8 cellular contexts compared by ENCODE assay signal in genomic region chr1:43368646-43369020, GRCh38. TPM values are rescaled to one million over a fixed set of nuclear protein-coding genes. Genes with fewer than 3 reads are reported as not detected.
A peak's percentile ranks its signal among the peaks of the same experiment; 100 is the strongest.
DNase-seq lines count a peak whose midpoint lies in the region; ATAC-seq and TF ChIP-seq lines count a peak whose summit lies in the region.

No MANE protein-coding gene starts in this region.

- H2AFZ ChIP-seq in DND-41 (ENCODE audit: low read depth, low read length), result peak overlapping the region; percentile 85

- H3K79me2 ChIP-seq in DND-41 (ENCODE audit: insufficient read depth, low read length), result peaks cover 37% of the 10 kb centered on the region

- H3K36me3 Mint-ChIP-seq in endothelial cell (ENCODE audit: low read depth, unreplicated experiment), result peaks cover 20% of the 10 kb centered on the region
- peaks cover 12% of the 10 kb centered on the region for H3K36me3 Mint-ChIP-seq in osteocyte (ENCODE audit: unreplicated experiment)

- H3K27me3 ChIP-seq in DND-41 (ENCODE audit: insufficient read depth, low read length, poor library complexity) (no peaks in the 10 kb centered on the region), NT2/D1 (ENCODE audit: insufficient read depth, insufficient read length) (no peaks in the 10 kb centered on the region)

- H3K4me1 Mint-ChIP-seq in endothelial cell (ENCODE audit: unreplicated experiment), result peaks cover 34% of the 10 kb centered on the region
- peaks cover 35% of the 10 kb centered on the region for H3K4me1 Mint-ChIP-seq in osteocyte (ENCODE audit: unreplicated experiment)

- H3K4me2 ChIP-seq in DND-41 (ENCODE audit: insufficient read depth, low read length), result peak overlapping the region; percentile 96

- peaks cover 25% of the 10 kb centered on the region for H3K36me3 ChIP-seq in DND-41 (ENCODE audit: insufficient read depth, low read length)
- peaks cover 37% of the 10 kb centered on the region for H3K36me3 ChIP-seq in NT2/D1 (ENCODE audit: insufficient read depth, insufficient read length, low read length)

- DNase-seq in DND-41 (no peak), NT2/D1 (ENCODE audit: low read depth, low spot score) (no peak), endothelial cell (ENCODE audit: low spot score) (no peak), osteocyte (ENCODE audit: extremely low spot score, unreplicated experiment) (no peak), NCI-H226 (no peak), NCI-H2107 treated with DMSO at 0.1 percent for 48 hours (lab: John Stamatoyannopoulos, UW; ENCODE audit: unreplicated experiment) (no peak), AG20443 (ENCODE audit: low spot score) (no peak)

- TF ChIP-seq CTCF in DND-41 (IDR thresholded peaks at IDR 0.05; ENCODE audit: borderline replicate concordance, extremely low read depth, low read length, poor library complexity, severe bottlenecking) (no peak), endothelial cell (IDR thresholded peaks at IDR 0.05; ENCODE audit: unreplicated experiment) (no peak), osteocyte (IDR thresholded peaks at IDR 0.05) (no peak)

- H3K27ac Mint-ChIP-seq in endothelial cell (ENCODE audit: unreplicated experiment), result peak overlapping the region; percentile 92
- H3K27ac Mint-ChIP-seq in osteocyte (ENCODE audit: unreplicated experiment), result peak overlapping the region; percentile 87

- H3K9me3 Mint-ChIP-seq in endothelial cell (ENCODE audit: unreplicated experiment) (no peaks in the 10 kb centered on the region), osteocyte (ENCODE audit: unreplicated experiment) (no peaks in the 10 kb centered on the region)

- ATAC-seq in DND-41 (ENCODE audit: insufficient read depth, low read depth) (no peak), HG03097 (IDR thresholded peaks at IDR 0.05; ENCODE audit: low FRiP score, unreplicated experiment) (no peak)

- H3K4me3 Mint-ChIP-seq in endothelial cell (ENCODE audit: unreplicated experiment) (peak overlapping the region; percentile 95), osteocyte (ENCODE audit: unreplicated experiment) (peak overlapping the region; percentile 83)

- peaks cover 4% of the 10 kb centered on the region; the same call in 1 of the 2 replicates for H4K20me1 ChIP-seq in DND-41 (ENCODE audit: insufficient read depth, low read length)

- H3K27me3 Mint-ChIP-seq in endothelial cell (ENCODE audit: unreplicated experiment) (peaks cover 7% of the 10 kb centered on the region), osteocyte (ENCODE audit: unreplicated experiment) (no peaks in the 10 kb centered on the region)

- peak overlapping the region; percentile 77 for H3K9ac ChIP-seq in DND-41 (ENCODE audit: low read depth, low read length)
- peak overlapping the region; percentile 98 for H3K9ac ChIP-seq in NT2/D1 (ENCODE audit: insufficient read length, low read depth)

- H3K4me1 ChIP-seq in DND-41 (ENCODE audit: insufficient read depth, low read length) (peaks cover 26% of the 10 kb centered on the region), NT2/D1 (ENCODE audit: insufficient read depth, insufficient read length) (peaks cover 15% of the 10 kb centered on the region)

- H3K4me3 ChIP-seq in DND-41 (ENCODE audit: low read depth in 1 of 2, low read length in 2 of 2), result peak overlapping the region; percentile 60 to 87
- peak overlapping the region; percentile 64 for H3K4me3 ChIP-seq in NT2/D1 (ENCODE audit: insufficient read length, low read depth)

- H3K27ac ChIP-seq in DND-41 (ENCODE audit: low read length), result peak overlapping the region; percentile 90

- H3K9me3 ChIP-seq in DND-41 (ENCODE audit: insufficient read depth, low read length, severe bottlenecking) (no peaks in the 10 kb centered on the region), NT2/D1 (ENCODE audit: insufficient read depth, low read length) (no peaks in the 10 kb centered on the region)

RNA-seq across cellular contexts. Expression of gene ELOVL1, which starts 0.8 kb away (rescaled TPM):
- total RNA-seq in endothelial cell (ENCODE audit: unreplicated experiment) (88.7 TPM), osteocyte (61.9 and 62.5 TPM in 2 replicates)

RNA-seq across cellular contexts. Expression of gene CDC20, which starts 9.9 kb away (rescaled TPM):
- 24.3 TPM for total RNA-seq in endothelial cell (ENCODE audit: unreplicated experiment)
- 15.2 and 18.7 TPM in 2 replicates for total RNA-seq in osteocyte

RNA-seq across cellular contexts. Expression of gene MED8, which starts 21.0 kb away (rescaled TPM):
- total RNA-seq in endothelial cell (ENCODE audit: unreplicated experiment) (19.5 TPM), osteocyte (39.8 and 40.4 TPM in 2 replicates)

RNA-seq across cellular contexts. Expression of gene SZT2, which starts 21.1 kb away (rescaled TPM):
- total RNA-seq in endothelial cell (ENCODE audit: unreplicated experiment) (43.2 TPM), osteocyte (51.8 and 63.6 TPM in 2 replicates)

RNA-seq across cellular contexts. Expression of gene MPL, which starts 31.0 kb away (rescaled TPM):
- total RNA-seq in endothelial cell (ENCODE audit: unreplicated experiment), result 6.2 TPM
- not detected in 2 replicates for total RNA-seq in osteocyte
